1 cellular context compared by ENCODE assay signal in genomic region chr18:58605027-58606020, GRCh38.
TF ChIP-seq lines count a peak whose summit lies in the region.

No MANE protein-coding gene starts in this region.

TF ChIP-seq in H1, 55 proteins besides CTCF, POLR2A, EP300 and RAD21 (continued from another document):
- TF ChIP-seq SP4 (IDR thresholded peaks at IDR 0.05; ENCODE audit: low read length) (no peak), SIX5 (IDR thresholded peaks at IDR 0.05; ENCODE audit: low read depth, low read length) (no peak), CEBPB (IDR thresholded peaks at IDR 0.05; ENCODE audit: low read depth, low read length) (no peak)
